In genomic region chr12:15227004-15227679, GRCh38 we compare ENCODE assay signal across 8 cellular contexts. TPM values are rescaled to one million over a fixed set of nuclear protein-coding genes. Genes with fewer than 3 reads are reported as not detected.
A peak's percentile ranks its signal among the peaks of the same experiment; 100 is the strongest.
DNase-seq lines count a peak whose midpoint lies in the region; ATAC-seq, FAIRE-seq and TF ChIP-seq lines count a peak whose summit lies in the region.

No MANE protein-coding gene starts in this region.

- H3K4me3 ChIP-seq in fibroblast of villous mesenchyme (ENCODE audit: low read depth, low read length): no peak overlapping the region

- no peak for ATAC-seq in natural killer cell
- no peak for ATAC-seq in natural killer cell treated with Interleukin-12 subunit alpha and Interleukin-12 subunit beta and Interleukin-15 and Interleukin-18, amount 100 ng/mL, for 72 hours
- ATAC-seq in GM21825 (IDR thresholded peaks at IDR 0.05; ENCODE audit: unreplicated experiment): no peak

- H3K27ac Mint-ChIP-seq in natural killer cell: no peak overlapping the region
- no peak overlapping the region for H3K27ac Mint-ChIP-seq in natural killer cell treated with Interleukin-12 subunit alpha and Interleukin-12 subunit beta and Interleukin-15 and Interleukin-18, amount 100 ng/mL, for 72 hours

- peaks cover 8 to 29% of the 10 kb centered on the region in 2 donors for H3K27me3 Mint-ChIP-seq in natural killer cell (ENCODE audit: low read depth in 2 of 2)
- H3K27me3 Mint-ChIP-seq in natural killer cell treated with Interleukin-12 subunit alpha and Interleukin-12 subunit beta and Interleukin-15 and Interleukin-18, amount 100 ng/mL, for 72 hours: peaks cover 18 to 62% of the 10 kb centered on the region in 2 donors

- no peaks in the 10 kb centered on the region for H3K9me3 Mint-ChIP-seq in natural killer cell
- H3K9me3 Mint-ChIP-seq in natural killer cell treated with Interleukin-12 subunit alpha and Interleukin-12 subunit beta and Interleukin-15 and Interleukin-18, amount 100 ng/mL, for 72 hours: no peaks in the 10 kb centered on the region

- no peaks in the 10 kb centered on the region for H3K4me1 Mint-ChIP-seq in natural killer cell
- H3K4me1 Mint-ChIP-seq in natural killer cell treated with Interleukin-12 subunit alpha and Interleukin-12 subunit beta and Interleukin-15 and Interleukin-18, amount 100 ng/mL, for 72 hours (ENCODE audit: low read depth in 2 of 2): no peaks in the 10 kb centered on the region

- H3K4me3 Mint-ChIP-seq in natural killer cell: no peak overlapping the region
- H3K4me3 Mint-ChIP-seq in natural killer cell treated with Interleukin-12 subunit alpha and Interleukin-12 subunit beta and Interleukin-15 and Interleukin-18, amount 100 ng/mL, for 72 hours: no peak overlapping the region

- FAIRE-seq in TTC549 (lab: Jason Lieb, UNC): peak; percentile 31

- DNase-seq in natural killer cell (no peak), HK-2 (ENCODE audit: unreplicated experiment) (peak; percentile 11), fibroblast of villous mesenchyme (ENCODE audit: low read depth) (peak; percentile 56), posterior vena cava (ENCODE audit: low spot score) (peak; percentile 85), midbrain (lab: John Stamatoyannopoulos, UW) (no peak)
- no peak for DNase-seq in natural killer cell treated with Interleukin-12 subunit alpha and Interleukin-12 subunit beta and Interleukin-15 and Interleukin-18, amount 100 ng/mL, for 72 hours (ENCODE audit: low spot score)

- no peaks in the 10 kb centered on the region for H3K36me3 Mint-ChIP-seq in natural killer cell
- no peaks in the 10 kb centered on the region for H3K36me3 Mint-ChIP-seq in natural killer cell treated with Interleukin-12 subunit alpha and Interleukin-12 subunit beta and Interleukin-15 and Interleukin-18, amount 100 ng/mL, for 72 hours

- TF ChIP-seq CTCF in natural killer cell (IDR thresholded peaks at IDR 0.05) (peak; percentile 12), fibroblast of villous mesenchyme (IDR thresholded peaks at IDR 0.05; ENCODE audit: insufficient read depth, low read depth, low read length) (peak; percentile 77)

- intact Hi-C loops in natural killer cell (cut with micrococcal nuclease) (no loop called here), posterior vena cava (cut with DNase I) (loop anchor here in 1 of 2 donors (5.0 to 10.0 kb wide), 2 partner anchors 35 to 222 kb away; no protein-coding TSS in a partner anchor)

RNA-seq across cellular contexts. Expression of gene RERG, which starts 5.9 kb away (rescaled TPM):
- total RNA-seq in natural killer cell (not detected), fibroblast of villous mesenchyme (under 0.01 and 0.64 TPM in 2 replicates), posterior vena cava (100 to 1,000 TPM in 1 of 2 donors, 10 to 100 TPM in 1; 98.8 to 107 TPM)
- total RNA-seq in natural killer cell treated with Interleukin-12 subunit alpha and Interleukin-12 subunit beta and Interleukin-15 and Interleukin-18, amount 100 ng/mL, for 72 hours: not detected

Comparison
In these comparisons a context has a peak if more than half of its experiments do, and no peak if none do; other contexts are left out.
1. DNase-seq: peak in HK-2 (single experiment), fibroblast of villous mesenchyme (single experiment) and posterior vena cava (single experiment); none in natural killer cell (single experiment), natural killer cell treated with Interleukin-12 subunit alpha and Interleukin-12 subunit beta and Interleukin-15 and Interleukin-18, amount 100 ng/mL, for 72 hours (single experiment) and midbrain (single experiment).
2. RNA of gene RERG, which starts 5.9 kb away (total RNA-seq): 98.8 to 107 TPM in posterior vena cava; not detected in natural killer cell, not detected in natural killer cell treated with Interleukin-12 subunit alpha and Interleukin-12 subunit beta and Interleukin-15 and Interleukin-18, amount 100 ng/mL, for 72 hours and under 0.01 to 0.64 TPM in fibroblast of villous mesenchyme; every median in the first group is over 10 times any median in the second.